ENCODE assay signal across 16 cellular contexts in the genomic region with DNA sequence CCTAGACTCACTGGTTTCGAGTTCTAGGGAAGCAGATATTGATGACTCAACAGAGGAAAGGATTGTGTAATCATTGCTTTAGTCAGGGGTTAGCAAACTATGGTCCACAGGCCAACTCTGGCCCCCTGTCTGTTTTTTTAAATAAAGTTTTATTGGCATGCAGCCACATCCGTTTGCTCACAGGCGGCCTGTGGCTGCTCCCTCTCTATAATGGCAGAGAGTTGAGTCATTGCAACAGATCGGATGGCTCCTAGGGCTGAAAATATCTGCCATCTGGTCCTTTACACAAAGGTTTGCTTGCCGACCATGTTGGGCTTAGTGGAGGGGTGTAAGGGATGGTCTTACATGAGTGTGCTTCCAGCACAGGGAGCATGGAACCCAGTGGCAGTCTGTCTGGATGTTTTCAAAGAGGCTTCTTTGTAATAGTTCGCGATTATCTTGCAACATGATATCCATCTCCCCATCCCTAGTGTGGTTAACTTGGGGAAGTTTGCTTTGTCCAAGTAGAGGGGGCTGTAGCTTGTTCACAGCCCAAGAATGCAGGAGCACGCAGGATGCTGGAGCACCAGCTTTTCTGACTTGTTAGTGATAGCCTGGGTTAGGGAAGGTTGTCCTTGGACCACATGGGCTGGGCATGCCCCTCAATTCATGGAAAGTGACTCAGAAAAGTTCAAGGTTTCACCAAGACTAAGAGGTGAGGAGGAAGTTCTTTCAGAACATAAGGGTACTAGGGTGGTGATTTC. TPM values are rescaled to one million over a fixed set of nuclear protein-coding genes. Genes with fewer than 3 reads are reported as not detected.
DNase-seq lines count a peak whose midpoint lies in the region; ATAC-seq, FAIRE-seq and TF ChIP-seq lines count a peak whose summit lies in the region.
"Had no signal": no experiment of that assay in that cellular context is flagged by ENCODE, and none has a peak within 500 bp of the region (broad histone marks: within the 10 kb centered on the region; RNA-seq: fewer than 3 reads in every experiment).

No MANE protein-coding gene starts in this region.

- peaks cover 42% of the 10 kb centered on the region for H3K4me1 Mint-ChIP-seq in astrocyte (ENCODE audit: low read depth, unreplicated experiment)

- no peak for ATAC-seq in A549
- ATAC-seq in foreskin keratinocyte: peak; percentile 43
- no peak for ATAC-seq in upper lobe of left lung (ENCODE audit: low FRiP score in 2 of 2)
- ATAC-seq: activated T-cell treated with anti-CD3 and anti-CD28 coated beads, Interleukin-2, amount 50 U/mL, for 72 hours had no signal

- H3K27me3 ChIP-seq in MG63 (no peaks in the 10 kb centered on the region), astrocyte (ENCODE audit: insufficient read depth, low read length) (no peaks in the 10 kb centered on the region), foreskin keratinocyte (no peaks in the 10 kb centered on the region), upper lobe of left lung (no peaks in the 10 kb centered on the region), dorsolateral prefrontal cortex (peaks cover 0 to 59% (median 9%) of the 10 kb centered on the region in 45 donors)
- H3K27me3 ChIP-seq: cardiac muscle cell, tibial artery had no signal

- no peak for TF ChIP-seq CTCF in A549 (IDR thresholded peaks at IDR 0.05)
- no peak for TF ChIP-seq CTCF in astrocyte (IDR thresholded peaks at IDR 0.05; ENCODE audit: insufficient read depth, low read depth, low read length)
- no peak for TF ChIP-seq CTCF in foreskin keratinocyte (conservative IDR thresholded peaks at IDR 0.05)
- TF ChIP-seq CTCF in upper lobe of left lung (IDR thresholded peaks at IDR 0.05): no peak
- no peak for TF ChIP-seq CTCF in dorsolateral prefrontal cortex (IDR thresholded peaks at IDR 0.05 in 54 of 56, conservative IDR thresholded peaks at IDR 0.05 in 2 of 56; ENCODE audit: low read depth in 1 of 56, partially characterized antibody in 56 of 56)

- WGBS in A549 (ENCODE audit: missing lambda C conversion rate): 34% methylated on average over 6 of the region's 8 CpGs
- WGBS in upper lobe of left lung, 2 donors: 70 to 80% methylated on average over 1 to 8 of the region's 8 CpGs

- CTCF ChIA-PET in A549 (lab: Yijun Ruan, JAX): no interaction called here

- TF ChIP-seq RAD21 in A549 (conservative IDR thresholded peaks at IDR 0.05 in 1 of 2, IDR thresholded peaks at IDR 0.05 in 1 of 2): no peak

- TF ChIP-seq POLR2A in A549 (IDR thresholded peaks at IDR 0.05; ENCODE audit: low read length) (no peak), upper lobe of left lung (IDR thresholded peaks at IDR 0.05) (no peak)

- H3K4me2 ChIP-seq in A549 (no peak overlapping the region), astrocyte (ENCODE audit: low read length) (peak overlapping the region; percentile 70)
- H3K4me2 ChIP-seq: SK-N-SH had no signal

- H3K9me3 Mint-ChIP-seq in astrocyte (ENCODE audit: unreplicated experiment): no peaks in the 10 kb centered on the region
- H3K9me3 Mint-ChIP-seq: activated T-cell treated with anti-CD3 and anti-CD28 coated beads, Interleukin-2, amount 50 U/mL, for 72 hours had no signal

- H3K9ac ChIP-seq in astrocyte (ENCODE audit: low read length): peak overlapping the region; percentile 28
- H3K9ac ChIP-seq: SK-N-SH had no signal

- H3K36me3 ChIP-seq in MG63 (no peaks in the 10 kb centered on the region), astrocyte (ENCODE audit: insufficient read depth, low read length) (no peaks in the 10 kb centered on the region), upper lobe of left lung (no peaks in the 10 kb centered on the region)
- H3K36me3 ChIP-seq: cardiac muscle cell, tibial artery had no signal

- H3K27ac Mint-ChIP-seq in astrocyte (ENCODE audit: unreplicated experiment): peak overlapping the region; percentile 77
- H3K27ac Mint-ChIP-seq: activated T-cell treated with anti-CD3 and anti-CD28 coated beads, Interleukin-2, amount 50 U/mL, for 72 hours had no signal

- H3K36me3 Mint-ChIP-seq in astrocyte (ENCODE audit: low read depth, unreplicated experiment): no peaks in the 10 kb centered on the region

- no peak for TF ChIP-seq EP300 in A549 (IDR thresholded peaks at IDR 0.05)
- no peak for TF ChIP-seq EP300 in upper lobe of left lung (IDR thresholded peaks at IDR 0.05)

- H3K9me3 ChIP-seq in A549 (no peaks in the 10 kb centered on the region), MG63 (no peaks in the 10 kb centered on the region), astrocyte (ENCODE audit: insufficient read depth, low read depth, low read length) (no peaks in the 10 kb centered on the region), upper lobe of left lung (no peaks in the 10 kb centered on the region)
- H3K9me3 ChIP-seq: SK-N-SH had no signal

- no peaks in the 10 kb centered on the region for H3K4me1 ChIP-seq in A549
- peaks cover 46% of the 10 kb centered on the region for H3K4me1 ChIP-seq in astrocyte (ENCODE audit: insufficient read depth, low read length)
- H3K4me1 ChIP-seq in foreskin keratinocyte: peaks cover 17% of the 10 kb centered on the region
- H3K4me1 ChIP-seq in upper lobe of left lung: peaks cover 0 to 2% (median 0%) of the 10 kb centered on the region in 4 donors
- H3K4me1 ChIP-seq: tibial artery had no signal

- intact Hi-C loops in dorsolateral prefrontal cortex (cut with DNase I): no loop called here

- H3K79me2 ChIP-seq in astrocyte (ENCODE audit: insufficient read depth, low read length): peaks cover 11% of the 10 kb centered on the region

- H3K4me3 Mint-ChIP-seq in astrocyte (ENCODE audit: unreplicated experiment): peak overlapping the region; percentile 15
- H3K4me3 Mint-ChIP-seq: activated T-cell treated with anti-CD3 and anti-CD28 coated beads, Interleukin-2, amount 50 U/mL, for 72 hours; nephron progenitor cell had no signal

- H4K20me1 ChIP-seq in astrocyte (ENCODE audit: insufficient read depth, low read length): no peaks in the 10 kb centered on the region

- FAIRE-seq in A549 (lab: Jason Lieb, UNC): peak; percentile 28
- peak; percentile 98 for FAIRE-seq in astrocyte (lab: Jason Lieb, UNC)

- H2AFZ ChIP-seq in astrocyte (ENCODE audit: low read depth, low read length): no peak overlapping the region

- POLR2A ChIA-PET in A549 (lab: Yijun Ruan, JAX): no interaction called here

- H3K4me3 ChIP-seq in A549 (no peak overlapping the region), MG63 (no peak overlapping the region), astrocyte (ENCODE audit: insufficient read depth, low read depth, low read length) (no peak overlapping the region), upper lobe of left lung (no peak overlapping the region), dorsolateral prefrontal cortex (no peak overlapping the region)
- H3K4me3 ChIP-seq: cardiac muscle cell, tibial artery had no signal

- H3K27ac ChIP-seq in A549 (no peak overlapping the region), astrocyte (ENCODE audit: low read depth, low read length) (peak overlapping the region; percentile 82), foreskin keratinocyte (peak overlapping the region; percentile 45), upper lobe of left lung (no peak overlapping the region), dorsolateral prefrontal cortex (no peak overlapping the region)
- H3K27ac ChIP-seq: cardiac muscle cell, tibial artery had no signal

- H3K27me3 Mint-ChIP-seq in astrocyte (ENCODE audit: low read depth, unreplicated experiment): no peaks in the 10 kb centered on the region

- no peak for DNase-seq in A549 (ENCODE audit: low read depth in 1 of 2, low spot score in 1 of 2)
- DNase-seq in MG63: peak; percentile 44
- peak; percentile 93 for DNase-seq in astrocyte (ENCODE audit: low read depth)
- peak; percentile 44 to 78 for DNase-seq in foreskin keratinocyte
- no peak for DNase-seq in upper lobe of left lung
- DNase-seq in medulla oblongata (ENCODE audit: extremely low spot score): no peak
- DNase-seq in GM19240 (ENCODE audit: insufficient read length, low spot score): no peak
- DNase-seq in dorsolateral prefrontal cortex: no peak
- DNase-seq: activated CD4-positive, CD25-positive, alpha-beta regulatory T cell treated with anti-CD3 and anti-CD28 coated beads, Interleukin-2, amount 50 U/mL, for 72 hours; activated T-cell treated with anti-CD3 and anti-CD28 coated beads, Interleukin-2, amount 50 U/mL, for 72 hours; NCI-H1105; NCI-H69; nephron progenitor cell; SK-N-SH; tibial artery had no signal

TF ChIP-seq in A549, 52 proteins besides CTCF, POLR2A, EP300 and RAD21:
- TF ChIP-seq HDAC2 (IDR thresholded peaks at IDR 0.05): no peak
- TF ChIP-seq RARB (CRISPR knock-in tag; IDR thresholded peaks at IDR 0.05): no peak
- TF ChIP-seq SMC3 (IDR thresholded peaks at IDR 0.05): no peak
- TF ChIP-seq MAZ (IDR thresholded peaks at IDR 0.05; ENCODE audit: borderline replicate concordance, low read depth, low read length): no peak
- TF ChIP-seq KDM1A (IDR thresholded peaks at IDR 0.05; ENCODE audit: low read depth): no peak
- TF ChIP-seq CEBPB (IDR thresholded peaks at IDR 0.05): peak in 1 of 2 experiments; percentile 44; a peak in 1 of 4 replicates
- TF ChIP-seq, protein P1, sequence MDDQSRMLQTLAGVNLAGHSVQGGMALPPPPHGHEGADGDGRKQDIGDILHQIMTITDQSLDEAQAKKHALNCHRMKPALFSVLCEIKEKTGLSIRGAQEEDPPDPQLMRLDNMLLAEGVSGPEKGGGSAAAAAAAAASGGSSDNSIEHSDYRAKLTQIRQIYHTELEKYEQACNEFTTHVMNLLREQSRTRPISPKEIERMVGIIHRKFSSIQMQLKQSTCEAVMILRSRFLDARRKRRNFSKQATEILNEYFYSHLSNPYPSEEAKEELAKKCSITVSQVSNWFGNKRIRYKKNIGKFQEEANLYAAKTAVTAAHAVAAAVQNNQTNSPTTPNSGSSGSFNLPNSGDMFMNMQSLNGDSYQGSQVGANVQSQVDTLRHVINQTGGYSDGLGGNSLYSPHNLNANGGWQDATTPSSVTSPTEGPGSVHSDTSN (IDR thresholded peaks at IDR 0.05): no peak
- no peak for TF ChIP-seq FOXS1 (CRISPR knock-in tag; IDR thresholded peaks at IDR 0.05)

RNA-seq across cellular contexts. Expression of a gene that starts 59.3 kb away (rescaled TPM):
- polyA plus RNA-seq in A549 (2011; rRNA removed): not detected in 2 replicates
- not detected in 2 replicates for polyA plus RNA-seq in A549 (2012; cell fraction: cytosol; rRNA removed)
- polyA plus RNA-seq in A549 (2012; cell fraction: nucleus; rRNA removed): not detected in 2 replicates
- polyA plus RNA-seq in A549 (2017; fragmentation: RNase III; extraction: RNeasy Plus Mini Kit Qiagen cat#74134 plus additional on column Dnase treatment): not detected in 3 replicates
- polyA minus RNA-seq in A549 (2011; rRNA and poly(A)+ RNA removed): not detected in 2 replicates
- not detected in 2 replicates for total RNA-seq in MG63 (2014; rRNA removed; shearing (Covaris generic); ENCODE audit: low replicate concordance)
- total RNA-seq in astrocyte: 0.36 TPM in 1 of 2 replicates, not detected in the other
- total RNA-seq in foreskin keratinocyte: not detected in 2 replicates
- 0.09 TPM in 1 of 2 replicates, not detected in the other for polyA plus RNA-seq in foreskin keratinocyte
- total RNA-seq in upper lobe of left lung: 1 to 10 TPM in 1 of 6 donors, under 1 TPM in 4, not detected in 1; 0.27 to 1.5 (median 0.55) TPM
- total RNA-seq in dorsolateral prefrontal cortex: 1 to 10 TPM in 81 of 120 experiments, under 1 TPM in 25, not detected in 14; 0.45 to 5.5 (median 1.4) TPM
- total RNA-seq: activated T-cell treated with anti-CD3 and anti-CD28 coated beads, Interleukin-2, amount 50 U/mL, for 72 hours; cardiac muscle cell had no signal
- polyA plus RNA-seq: cardiac muscle cell, SK-N-SH had no signal

Comparison
In these comparisons a context has a peak if more than half of its experiments do, and no peak if none do; other contexts are left out.
1. DNase-seq: peak in MG63 (single experiment), astrocyte (single experiment) and foreskin keratinocyte (2 of 2); none in A549 (0 of 2), upper lobe of left lung (0 of 2), medulla oblongata (single experiment), GM19240 (single experiment) and dorsolateral prefrontal cortex (0 of 10).
2. H3K27ac ChIP-seq: peak in astrocyte (single experiment) and foreskin keratinocyte (single experiment); none in A549 (0 of 2), upper lobe of left lung (0 of 4) and dorsolateral prefrontal cortex (0 of 59).